Comparison of ENCODE assay signal across 2 cellular contexts in genomic region chr5:121182788-121183490, GRCh38.
TF ChIP-seq lines count a peak whose summit lies in the region.

No MANE protein-coding gene starts in this region.

TF ChIP-seq in SK-N-SH, 30 proteins besides CTCF, POLR2A, EP300 and RAD21:
- TF ChIP-seq PBX3 (IDR thresholded peaks at IDR 0.05) (peak; percentile 39; the same call in 1 of the 2 replicates), GATA2 (CRISPR knock-in tag; IDR thresholded peaks at IDR 0.05) (no peak), FOSL2 (IDR thresholded peaks at IDR 0.05; ENCODE audit: borderline replicate concordance, low read depth) (0 out of 2 replicates have a peak, but pooled peaks have one; percentile 7), SMC3 (IDR thresholded peaks at IDR 0.05; ENCODE audit: low read depth, low read length) (no peak), JUND (IDR thresholded peaks at IDR 0.05) (0 out of 2 replicates have a peak, but pooled peaks have one; percentile 32)

TF ChIP-seq in SK-N-SH treated with all-trans-retinoic acid at 6 μM for 48 hours, 23 proteins besides CTCF, POLR2A, EP300 and RAD21:
- no peak for TF ChIP-seq CSDC2 (CRISPR knock-in tag; IDR thresholded peaks at IDR 0.05)
- TF ChIP-seq BACH2 (CRISPR knock-in tag; IDR thresholded peaks at IDR 0.05; ENCODE audit: borderline replicate concordance) = no peak
- no peak for TF ChIP-seq ZC3H10 (CRISPR knock-in tag; IDR thresholded peaks at IDR 0.05)
- no peak for TF ChIP-seq POU6F1 (CRISPR knock-in tag; IDR thresholded peaks at IDR 0.05; ENCODE audit: borderline replicate concordance, low read depth)
- TF ChIP-seq ISL1 (CRISPR knock-in tag; IDR thresholded peaks at IDR 0.05) = no peak
- no peak for TF ChIP-seq OSR1 (CRISPR knock-in tag; IDR thresholded peaks at IDR 0.05)
- no peak for TF ChIP-seq TSHZ2 (CRISPR knock-in tag; IDR thresholded peaks at IDR 0.05)
- no peak for TF ChIP-seq TOX (CRISPR knock-in tag; IDR thresholded peaks at IDR 0.05; ENCODE audit: borderline replicate concordance)
- TF ChIP-seq RARB (CRISPR knock-in tag; IDR thresholded peaks at IDR 0.05) = no peak
- no peak for TF ChIP-seq ZNF565 (CRISPR knock-in tag; conservative IDR thresholded peaks at IDR 0.05; ENCODE audit: low read depth)
- no peak for TF ChIP-seq PATZ1 (CRISPR knock-in tag; IDR thresholded peaks at IDR 0.05; ENCODE audit: borderline replicate concordance)
- TF ChIP-seq SNAI2 (CRISPR knock-in tag; IDR thresholded peaks at IDR 0.05) = no peak
- no peak for TF ChIP-seq ZNF8 (CRISPR knock-in tag; IDR thresholded peaks at IDR 0.05)
- TF ChIP-seq ZNF70 (CRISPR knock-in tag; IDR thresholded peaks at IDR 0.05) = no peak
- no peak for TF ChIP-seq GLIS3 (CRISPR knock-in tag; IDR thresholded peaks at IDR 0.05)
- no peak for TF ChIP-seq ZFP30 (CRISPR knock-in tag; IDR thresholded peaks at IDR 0.05)
- no peak for TF ChIP-seq CREB5 (CRISPR knock-in tag; IDR thresholded peaks at IDR 0.05; ENCODE audit: low read depth)
- TF ChIP-seq ESRRG (CRISPR knock-in tag; IDR thresholded peaks at IDR 0.05) = no peak
- no peak for TF ChIP-seq CSRNP3 (CRISPR knock-in tag; IDR thresholded peaks at IDR 0.05)
- TF ChIP-seq ZFP3 (CRISPR knock-in tag; IDR thresholded peaks at IDR 0.05) = no peak
